ENCODE assay signal across 23 cellular contexts in genomic region chr16:88965826-88966480, GRCh38. TPM values are rescaled to one million over a fixed set of nuclear protein-coding genes. Genes with fewer than 3 reads are reported as not detected.
"Had no signal": no experiment of that assay in that cellular context is flagged by ENCODE, and none has a peak within 500 bp of the region (broad histone marks: within the 10 kb centered on the region; RNA-seq: fewer than 3 reads in every experiment).

No MANE protein-coding gene starts in this region.

- H3K4me1 ChIP-seq: gastrocnemius medialis, pancreas, tibial artery had no signal

- H3K9me3 ChIP-seq: gastrocnemius medialis, pancreas, tibial artery had no signal

- H3K27ac ChIP-seq: gastrocnemius medialis, pancreas, tibial artery had no signal

- H3K4me3 ChIP-seq: gastrocnemius medialis, pancreas, smooth muscle cell, tibial artery had no signal

- ATAC-seq: activated CD4-positive, alpha-beta T cell treated with anti-CD3 and anti-CD28 coated beads for 36 hours; esophagus mucosa; gastrocnemius medialis; naive thymus-derived CD8-positive, alpha-beta T cell; pancreas; sciatic nerve; stimulated activated naive CD8-positive, alpha-beta T cell treated with anti-CD3 and anti-CD28 coated beads, Interleukin-15, Interleukin-2, amounts not matched to agents 100 U/mL and 50 U/mL, for 24 hours had no signal

- H3K9me3 Mint-ChIP-seq: activated CD4-positive, alpha-beta memory T cell treated with anti-CD3 and anti-CD28 coated beads for 36 hours; activated T-helper 1 cell treated with anti-CD3 and anti-CD28 coated beads, Interleukin-12 subunit alpha, Interleukin-12 subunit beta, Interleukin-2, Interleukin-4 antibody, amounts not matched to agents 30 ng/mL and 10 ng/mL and 1 ng/mL, durations not matched to agents 14 hours and 24 hours and 36 hours; immature natural killer cell had no signal

- FAIRE-seq: bronchial epithelial cell, pancreas, TTC549 had no signal

- H3K4me3 Mint-ChIP-seq: activated CD4-positive, alpha-beta memory T cell treated with anti-CD3 and anti-CD28 coated beads for 36 hours; activated CD4-positive, alpha-beta T cell treated with anti-CD3 and anti-CD28 coated beads for 36 hours; activated naive CD8-positive, alpha-beta T cell; activated T-helper 1 cell treated with anti-CD3 and anti-CD28 coated beads, Interleukin-12 subunit alpha, Interleukin-12 subunit beta, Interleukin-2, Interleukin-4 antibody, amounts not matched to agents 30 ng/mL and 10 ng/mL and 1 ng/mL, durations not matched to agents 14 hours and 24 hours and 36 hours; immature natural killer cell; naive thymus-derived CD8-positive, alpha-beta T cell had no signal

- DNase-seq: activated CD4-positive, alpha-beta memory T cell treated with anti-CD3 and anti-CD28 coated beads for 36 hours; activated CD4-positive, alpha-beta T cell treated with anti-CD3 and anti-CD28 coated beads for 36 hours; activated T-cell treated with anti-CD3 and anti-CD28 coated beads for 4 hours; effector CD4-positive, alpha-beta T cell; gastrocnemius medialis; head of caudate nucleus; immature natural killer cell; kidney glomerular epithelial cell; mesenchymal stem cell; naive thymus-derived CD8-positive, alpha-beta T cell; stimulated activated CD4-positive, alpha-beta T cell treated with anti-CD3 and anti-CD28 coated beads, Interleukin-4, amount 100 ng/mL, for 4 hours; stimulated activated naive CD8-positive, alpha-beta T cell treated with anti-CD3 and anti-CD28 coated beads, Interleukin-15, Interleukin-2, amounts not matched to agents 100 U/mL and 50 U/mL, for 24 hours; substantia nigra; tibial artery had no signal

- H3K36me3 ChIP-seq: gastrocnemius medialis, pancreas, tibial artery had no signal

- H3K27ac Mint-ChIP-seq: activated CD4-positive, alpha-beta memory T cell treated with anti-CD3 and anti-CD28 coated beads for 36 hours; activated CD4-positive, alpha-beta T cell treated with anti-CD3 and anti-CD28 coated beads for 36 hours; activated naive CD8-positive, alpha-beta T cell; activated T-helper 1 cell treated with anti-CD3 and anti-CD28 coated beads, Interleukin-12 subunit alpha, Interleukin-12 subunit beta, Interleukin-2, Interleukin-4 antibody, amounts not matched to agents 30 ng/mL and 10 ng/mL and 1 ng/mL, durations not matched to agents 14 hours and 24 hours and 36 hours; immature natural killer cell had no signal

- H3K4me2 ChIP-seq: smooth muscle cell had no signal

- H3K36me3 Mint-ChIP-seq: activated CD4-positive, alpha-beta memory T cell treated with anti-CD3 and anti-CD28 coated beads for 36 hours; activated naive CD8-positive, alpha-beta T cell; immature natural killer cell; naive thymus-derived CD8-positive, alpha-beta T cell had no signal

RNA-seq across cellular contexts. Expression of gene CBFA2T3, which starts 11.1 kb away (rescaled TPM):
- total RNA-seq: activated T-helper 1 cell treated with anti-CD3 and anti-CD28 coated beads, Interleukin-12 subunit alpha, Interleukin-12 subunit beta, Interleukin-2, Interleukin-4 antibody, amounts not matched to agents 30 ng/mL and 10 ng/mL and 1 ng/mL, durations not matched to agents 14 hours and 24 hours and 36 hours; pulmonary artery endothelial cell; smooth muscle cell had no signal
